ENCODE assay signal across 8 cellular contexts in genomic region chr6:17885079-17885478, GRCh38.
DNase-seq lines count a peak whose midpoint lies in the region; ATAC-seq and TF ChIP-seq lines count a peak whose summit lies in the region.

No MANE protein-coding gene starts in this region.

- H4K20me1 ChIP-seq in smooth muscle cell (ENCODE audit: low read depth) = peaks cover under 1% of the 10 kb centered on the region

- H3F3A ChIP-seq in smooth muscle cell (ENCODE audit: low read depth) = no peaks in the 10 kb centered on the region

- H3K4me2 ChIP-seq in smooth muscle cell = no peak overlapping the region

- ATAC-seq in activated CD8-positive, alpha-beta T cell treated with anti-CD3 and anti-CD28 coated beads for 36 hours = peak; percentile 50
- no peak for ATAC-seq in activated CD8-positive, alpha-beta T cell treated with anti-CD3 and anti-CD28 coated beads, Interleukin-2, amount 10 ng/mL, durations not matched to agents 7 days and 5 days
- ATAC-seq in HG02970 (IDR thresholded peaks at IDR 0.05; ENCODE audit: low FRiP score, unreplicated experiment) (peak; percentile 42), T-cell (replicated peaks in 1 of 4) (no peak)

- no TSS peak for BruUV-seq in Caco-2 (replicated peaks; lab: Mats Ljungman, UMichigan)

- no peak overlapping the region for H3K4me3 ChIP-seq in smooth muscle cell
- H3K4me3 ChIP-seq in Caco-2 (ENCODE audit: low read depth, low read length) = no peak overlapping the region

- H3K27ac ChIP-seq in smooth muscle cell (ENCODE audit: low read depth) = peak overlapping the region; percentile 22

- H3K4me1 Mint-ChIP-seq in activated CD8-positive, alpha-beta T cell treated with anti-CD3 and anti-CD28 coated beads for 36 hours (ENCODE audit: low read depth) = peaks cover 21% of the 10 kb centered on the region
- H3K4me1 Mint-ChIP-seq in activated CD8-positive, alpha-beta T cell treated with anti-CD3 and anti-CD28 coated beads, Interleukin-2, amount 10 ng/mL, durations not matched to agents 7 days and 5 days (ENCODE audit: low read depth) = peaks cover 17% of the 10 kb centered on the region
- H3K4me1 Mint-ChIP-seq in T-cell (peaks cover 12 to 17% (median 17%) of the 10 kb centered on the region in 3 donors), Caco-2 (ENCODE audit: low read depth, unreplicated experiment) (peaks cover 7% of the 10 kb centered on the region)

- H3K79me2 ChIP-seq in smooth muscle cell (ENCODE audit: low read depth) = no peaks in the 10 kb centered on the region

- no peaks in the 10 kb centered on the region for H3K9me3 Mint-ChIP-seq in activated CD8-positive, alpha-beta T cell treated with anti-CD3 and anti-CD28 coated beads for 36 hours
- no peaks in the 10 kb centered on the region for H3K9me3 Mint-ChIP-seq in activated CD8-positive, alpha-beta T cell treated with anti-CD3 and anti-CD28 coated beads, Interleukin-2, amount 10 ng/mL, durations not matched to agents 7 days and 5 days (ENCODE audit: insufficient read depth)
- H3K9me3 Mint-ChIP-seq in T-cell = no peaks in the 10 kb centered on the region
- no peaks in the 10 kb centered on the region for H3K9me3 Mint-ChIP-seq in Caco-2 (ENCODE audit: unreplicated experiment)

- peak overlapping the region; percentile 53 for H3K27ac Mint-ChIP-seq in activated CD8-positive, alpha-beta T cell treated with anti-CD3 and anti-CD28 coated beads for 36 hours
- no peak overlapping the region for H3K27ac Mint-ChIP-seq in activated CD8-positive, alpha-beta T cell treated with anti-CD3 and anti-CD28 coated beads, Interleukin-2, amount 10 ng/mL, durations not matched to agents 7 days and 5 days
- peak overlapping the region in 1 of 2 donors; percentile 28 for H3K27ac Mint-ChIP-seq in T-cell
- no peak overlapping the region for H3K27ac Mint-ChIP-seq in Caco-2 (ENCODE audit: unreplicated experiment)

- no peaks in the 10 kb centered on the region for H3K36me3 ChIP-seq in smooth muscle cell (ENCODE audit: low read depth)
- H3K36me3 ChIP-seq in Caco-2 (ENCODE audit: control insufficient read depth, insufficient read depth, low read length) = no peaks in the 10 kb centered on the region

- no peak overlapping the region for H3K4me3 Mint-ChIP-seq in activated CD8-positive, alpha-beta T cell treated with anti-CD3 and anti-CD28 coated beads for 36 hours
- H3K4me3 Mint-ChIP-seq in activated CD8-positive, alpha-beta T cell treated with anti-CD3 and anti-CD28 coated beads, Interleukin-2, amount 10 ng/mL, durations not matched to agents 7 days and 5 days = no peak overlapping the region
- H3K4me3 Mint-ChIP-seq in T-cell = peak overlapping the region in 2 of 3 donors; percentile 56 to 67
- no peak overlapping the region for H3K4me3 Mint-ChIP-seq in Caco-2 (ENCODE audit: unreplicated experiment)

- H3K9ac ChIP-seq in smooth muscle cell (ENCODE audit: low read depth) = no peak overlapping the region

- H3K27me3 ChIP-seq in smooth muscle cell (ENCODE audit: low read depth) (no peaks in the 10 kb centered on the region), Caco-2 (replicated peaks; ENCODE audit: control insufficient read depth, insufficient read depth, low read length) (no peaks in the 10 kb centered on the region)

- H3K27me3 Mint-ChIP-seq in activated CD8-positive, alpha-beta T cell treated with anti-CD3 and anti-CD28 coated beads for 36 hours = peaks cover 39% of the 10 kb centered on the region
- peaks cover 9% of the 10 kb centered on the region for H3K27me3 Mint-ChIP-seq in activated CD8-positive, alpha-beta T cell treated with anti-CD3 and anti-CD28 coated beads, Interleukin-2, amount 10 ng/mL, durations not matched to agents 7 days and 5 days (ENCODE audit: low read depth)
- peaks cover 8 to 14% of the 10 kb centered on the region in 2 donors for H3K27me3 Mint-ChIP-seq in T-cell
- no peaks in the 10 kb centered on the region for H3K27me3 Mint-ChIP-seq in Caco-2 (ENCODE audit: insufficient read depth, unreplicated experiment)

- WGBS in smooth muscle cell (ENCODE audit: low lambda C conversion rate) = 88% methylated on average over 1 of the region's 1 CpG

- no peaks in the 10 kb centered on the region for H3K36me3 Mint-ChIP-seq in activated CD8-positive, alpha-beta T cell treated with anti-CD3 and anti-CD28 coated beads for 36 hours (ENCODE audit: low read depth)
- no peaks in the 10 kb centered on the region for H3K36me3 Mint-ChIP-seq in activated CD8-positive, alpha-beta T cell treated with anti-CD3 and anti-CD28 coated beads, Interleukin-2, amount 10 ng/mL, durations not matched to agents 7 days and 5 days (ENCODE audit: low read depth)
- H3K36me3 Mint-ChIP-seq in T-cell (no peaks in the 10 kb centered on the region), Caco-2 (ENCODE audit: insufficient read depth, unreplicated experiment) (no peaks in the 10 kb centered on the region)

- CTCF ChIA-PET in activated CD8-positive, alpha-beta T cell treated with anti-CD3 and anti-CD28 coated beads for 36 hours (lab: Charles Lee) = interaction anchor here (1.3 to 1.4 kb wide), 3 partner anchors 23 to 236 kb away, joined by 3 to 5 read pairs (median 3); no protein-coding TSS in a partner anchor
- CTCF ChIA-PET in activated CD8-positive, alpha-beta T cell treated with anti-CD3 and anti-CD28 coated beads, Interleukin-2, amount 10 ng/mL, durations not matched to agents 7 days and 5 days (lab: Charles Lee) = no interaction called here
- CTCF ChIA-PET in T-cell (lab: Charles Lee) = no interaction called here
- CTCF ChIA-PET in Caco-2 (lab: Charles Lee) = no interaction called here

- no peak overlapping the region for H2AFZ ChIP-seq in smooth muscle cell (ENCODE audit: low read depth)

- DNase-seq in activated CD8-positive, alpha-beta T cell treated with anti-CD3 and anti-CD28 coated beads for 36 hours = no peak
- DNase-seq in activated CD8-positive, alpha-beta T cell treated with anti-CD3 and anti-CD28 coated beads, Interleukin-2, amount 10 ng/mL, durations not matched to agents 7 days and 5 days = no peak
- DNase-seq in T-cell = no peak
- no peak for DNase-seq in smooth muscle cell (lab: John Stamatoyannopoulos, UW; ENCODE audit: unreplicated experiment)
- no peak for DNase-seq in inferior parietal cortex (ENCODE audit: extremely low spot score)
- no peak for DNase-seq in posterior vena cava (ENCODE audit: low spot score)
- DNase-seq in Caco-2 = no peak

- TF ChIP-seq CTCF in activated CD8-positive, alpha-beta T cell treated with anti-CD3 and anti-CD28 coated beads for 36 hours (IDR thresholded peaks at IDR 0.05) = no peak
- no peak for TF ChIP-seq CTCF in smooth muscle cell (IDR thresholded peaks at IDR 0.05; ENCODE audit: borderline replicate concordance, insufficient read depth, poor library complexity, severe bottlenecking)
- no peak for TF ChIP-seq CTCF in Caco-2 (IDR thresholded peaks at IDR 0.05; ENCODE audit: insufficient read depth in 1 of 2, low read depth in 1 of 2, low read length in 1 of 2, severe bottlenecking in 1 of 2, unreplicated experiment in 1 of 2)

- intact Hi-C loops in activated CD8-positive, alpha-beta T cell treated with anti-CD3 and anti-CD28 coated beads for 36 hours (cut with micrococcal nuclease) = no loop called here
- intact Hi-C loops in posterior vena cava (cut with DNase I) = loop anchor here in 1 of 2 donors (1.0 kb wide), 1 partner anchor 28 kb away; no protein-coding TSS in a partner anchor
- intact Hi-C loops in Caco-2 (cut with micrococcal nuclease; ENCODE audit: unreplicated experiment) = no loop called here

- POLR2A ChIA-PET in activated CD8-positive, alpha-beta T cell treated with anti-CD3 and anti-CD28 coated beads for 36 hours (lab: Charles Lee) = interaction anchor here (0.9 kb wide), 1 partner anchor 230 kb away, joined by 3 read pairs; no protein-coding TSS in a partner anchor
- POLR2A ChIA-PET in activated CD8-positive, alpha-beta T cell treated with anti-CD3 and anti-CD28 coated beads, Interleukin-2, amount 10 ng/mL, durations not matched to agents 7 days and 5 days (lab: Charles Lee) = interaction anchor here (0.5 kb wide), 1 partner anchor 19 kb away, joined by 3 read pairs; no protein-coding TSS in a partner anchor
- POLR2A ChIA-PET in T-cell (lab: Charles Lee) = no interaction called here
- POLR2A ChIA-PET in Caco-2 (lab: Charles Lee) = no interaction called here

- H3K9me3 ChIP-seq in smooth muscle cell (replicated peaks; ENCODE audit: low read depth) (no peaks in the 10 kb centered on the region), Caco-2 (no peaks in the 10 kb centered on the region)

- H3K4me1 ChIP-seq in smooth muscle cell (ENCODE audit: low read depth) = no peaks in the 10 kb centered on the region
- no peaks in the 10 kb centered on the region; the same call in 1 of the 2 replicates for H3K4me1 ChIP-seq in Caco-2

Comparison
In these comparisons a context has a peak if more than half of its experiments do, and no peak if none do; other contexts are left out.
1. ATAC-seq: peak in activated CD8-positive, alpha-beta T cell treated with anti-CD3 and anti-CD28 coated beads for 36 hours (single experiment) and HG02970 (single experiment); none in activated CD8-positive, alpha-beta T cell treated with anti-CD3 and anti-CD28 coated beads, Interleukin-2, amount 10 ng/mL, durations not matched to agents 7 days and 5 days (single experiment) and T-cell (0 of 4).
2. H3K4me3 Mint-ChIP-seq: peak in T-cell (2 of 3); none in activated CD8-positive, alpha-beta T cell treated with anti-CD3 and anti-CD28 coated beads for 36 hours (single experiment), activated CD8-positive, alpha-beta T cell treated with anti-CD3 and anti-CD28 coated beads, Interleukin-2, amount 10 ng/mL, durations not matched to agents 7 days and 5 days (single experiment) and Caco-2 (single experiment).
3. POLR2A ChIA-PET loops: an anchor here in activated CD8-positive, alpha-beta T cell treated with anti-CD3 and anti-CD28 coated beads for 36 hours (0.9 kb wide) and activated CD8-positive, alpha-beta T cell treated with anti-CD3 and anti-CD28 coated beads, Interleukin-2, amount 10 ng/mL, durations not matched to agents 7 days and 5 days (0.5 kb wide); none called in T-cell and Caco-2.